1 cellular context compared by ENCODE assay signal in genomic region chr1:15258828-15259588, GRCh38.
TF ChIP-seq lines count a peak whose summit lies in the region.

No MANE protein-coding gene starts in this region.

TF ChIP-seq in K562, 482 proteins besides CTCF, POLR2A, EP300 and RAD21 (continued from another document):
- TF ChIP-seq ARID4B (CRISPR knock-in tag; IDR thresholded peaks at IDR 0.05) (no peak), ZHX1 (conservative IDR thresholded peaks at IDR 0.05; ENCODE audit: low read length) (no peak), ARID1B (IDR thresholded peaks at IDR 0.05) (peak; percentile 41; the same call in 1 of the 2 replicates), CHD2 (IDR thresholded peaks at IDR 0.05; ENCODE audit: low read depth, low read length) (no peak), HLTF (IDR thresholded peaks at IDR 0.05) (no peak), HMBOX1 (IDR thresholded peaks at IDR 0.05) (peak; percentile 97), FOSL1 (tag; conservative IDR thresholded peaks at IDR 0.05) (peak; percentile 41; the same call in 1 of the 2 replicates), MXI1 (IDR thresholded peaks at IDR 0.05; ENCODE audit: low read depth, low read length) (no peak), PBX2 (CRISPR knock-in tag; IDR thresholded peaks at IDR 0.05; ENCODE audit: low read depth) (no peak), PBX2 (tag; conservative IDR thresholded peaks at IDR 0.05; ENCODE audit: low read depth) (no peak), MEF2D (tag; conservative IDR thresholded peaks at IDR 0.05; ENCODE audit: low read depth) (no peak), SMARCA4 (IDR thresholded peaks at IDR 0.05) (peak; percentile 35; the same call in 1 of the 2 replicates), GTF2B (IDR thresholded peaks at IDR 0.05; ENCODE audit: extremely low read depth, insufficient read length) (no peak), ZNF134 (CRISPR knock-in tag; conservative IDR thresholded peaks at IDR 0.05) (no peak), JUN (IDR thresholded peaks at IDR 0.05; ENCODE audit: borderline replicate concordance, low read depth, low read length) (no peak), JUN (CRISPR knock-in tag; IDR thresholded peaks at IDR 0.05; ENCODE audit: borderline replicate concordance) (no peak), KLF13 (tag; IDR thresholded peaks at IDR 0.05; ENCODE audit: borderline replicate concordance, low read depth) (no peak), ZMIZ1 (IDR thresholded peaks at IDR 0.05; ENCODE audit: low read depth in 2 of 2, low read length in 2 of 2) (0 out of 4 replicates have a peak, but pooled peaks of 1 of the 2 experiments have one; percentile 35), ATF1 (CRISPR knock-in tag; IDR thresholded peaks at IDR 0.05) (no peak), ATF1 (tag; IDR thresholded peaks at IDR 0.05) (no peak), ZNF431 (CRISPR knock-in tag; IDR thresholded peaks at IDR 0.05) (no peak), TEAD4 (IDR thresholded peaks at IDR 0.05; ENCODE audit: low read length) (peak; percentile 62; the same call in 1 of the 2 replicates), TEAD4 (CRISPR knock-in tag; IDR thresholded peaks at IDR 0.05; ENCODE audit: borderline replicate concordance) (no peak), SOX6 (IDR thresholded peaks at IDR 0.05) (0 out of 2 replicates have a peak, but pooled peaks have one; percentile 44), SPI1 (IDR thresholded peaks at IDR 0.05; ENCODE audit: borderline replicate concordance, low read depth, low read length) (peak; percentile 45; the same call in 1 of the 2 replicates), MYC (IDR thresholded peaks at IDR 0.05; ENCODE audit: low read depth, low read length) (no peak), MYC (CRISPR knock-in tag; IDR thresholded peaks at IDR 0.05; ENCODE audit: borderline replicate concordance, low read depth) (no peak), ZNF561 (CRISPR knock-in tag; conservative IDR thresholded peaks at IDR 0.05) (no peak), ELF4 (CRISPR knock-in tag; IDR thresholded peaks at IDR 0.05) (no peak), DLX4 (CRISPR knock-in tag; IDR thresholded peaks at IDR 0.05) (no peak), CTBP1 (IDR thresholded peaks at IDR 0.05; ENCODE audit: borderline replicate concordance) (peak; percentile 43; the same call in 1 of the 2 replicates), PPARD (CRISPR knock-in tag; IDR thresholded peaks at IDR 0.05) (no peak)
